In the genomic region with DNA sequence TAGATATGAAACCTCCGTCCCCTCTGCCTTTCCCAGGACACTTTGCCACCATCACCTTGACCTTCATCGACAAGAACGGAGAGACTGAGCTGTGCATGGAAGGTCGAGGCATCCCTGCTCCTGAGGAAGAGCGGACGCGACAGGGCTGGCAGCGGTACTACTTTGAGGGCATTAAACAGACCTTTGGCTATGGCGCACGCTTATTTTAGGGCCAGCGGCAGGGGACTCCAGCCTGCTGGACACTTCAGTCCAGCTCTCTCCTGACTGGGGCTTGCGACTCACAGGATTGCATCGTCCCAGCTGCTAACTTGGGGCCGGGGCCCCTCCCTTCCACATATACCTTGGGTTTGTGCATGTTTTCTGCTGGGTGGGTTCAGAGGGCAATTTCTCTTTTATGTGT, we compare ENCODE assay signal across 2 cellular contexts.
TF ChIP-seq lines count a peak whose summit lies in the region.

No MANE protein-coding gene starts in this region.

TF ChIP-seq in IMR-90, 13 proteins besides CTCF, POLR2A, EP300 and RAD21:
- no peak for TF ChIP-seq CEBPB (IDR thresholded peaks at IDR 0.05; ENCODE audit: low read depth, low read length)

TF ChIP-seq in K562, 482 proteins besides CTCF, POLR2A, EP300 and RAD21:
- no peak for TF ChIP-seq ELF4 (CRISPR knock-in tag; IDR thresholded peaks at IDR 0.05)
- TF ChIP-seq, protein P1, sequence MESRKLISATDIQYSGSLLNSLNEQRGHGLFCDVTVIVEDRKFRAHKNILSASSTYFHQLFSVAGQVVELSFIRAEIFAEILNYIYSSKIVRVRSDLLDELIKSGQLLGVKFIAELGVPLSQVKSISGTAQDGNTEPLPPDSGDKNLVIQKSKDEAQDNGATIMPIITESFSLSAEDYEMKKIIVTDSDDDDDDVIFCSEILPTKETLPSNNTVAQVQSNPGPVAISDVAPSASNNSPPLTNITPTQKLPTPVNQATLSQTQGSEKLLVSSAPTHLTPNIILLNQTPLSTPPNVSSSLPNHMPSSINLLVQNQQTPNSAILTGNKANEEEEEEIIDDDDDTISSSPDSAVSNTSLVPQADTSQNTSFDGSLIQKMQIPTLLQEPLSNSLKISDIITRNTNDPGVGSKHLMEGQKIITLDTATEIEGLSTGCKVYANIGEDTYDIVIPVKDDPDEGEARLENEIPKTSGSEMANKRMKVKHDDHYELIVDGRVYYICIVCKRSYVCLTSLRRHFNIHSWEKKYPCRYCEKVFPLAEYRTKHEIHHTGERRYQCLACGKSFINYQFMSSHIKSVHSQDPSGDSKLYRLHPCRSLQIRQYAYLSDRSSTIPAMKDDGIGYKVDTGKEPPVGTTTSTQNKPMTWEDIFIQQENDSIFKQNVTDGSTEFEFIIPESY (CRISPR knock-in tag; IDR thresholded peaks at IDR 0.05) = peak; percentile 69
